In the genomic region with DNA sequence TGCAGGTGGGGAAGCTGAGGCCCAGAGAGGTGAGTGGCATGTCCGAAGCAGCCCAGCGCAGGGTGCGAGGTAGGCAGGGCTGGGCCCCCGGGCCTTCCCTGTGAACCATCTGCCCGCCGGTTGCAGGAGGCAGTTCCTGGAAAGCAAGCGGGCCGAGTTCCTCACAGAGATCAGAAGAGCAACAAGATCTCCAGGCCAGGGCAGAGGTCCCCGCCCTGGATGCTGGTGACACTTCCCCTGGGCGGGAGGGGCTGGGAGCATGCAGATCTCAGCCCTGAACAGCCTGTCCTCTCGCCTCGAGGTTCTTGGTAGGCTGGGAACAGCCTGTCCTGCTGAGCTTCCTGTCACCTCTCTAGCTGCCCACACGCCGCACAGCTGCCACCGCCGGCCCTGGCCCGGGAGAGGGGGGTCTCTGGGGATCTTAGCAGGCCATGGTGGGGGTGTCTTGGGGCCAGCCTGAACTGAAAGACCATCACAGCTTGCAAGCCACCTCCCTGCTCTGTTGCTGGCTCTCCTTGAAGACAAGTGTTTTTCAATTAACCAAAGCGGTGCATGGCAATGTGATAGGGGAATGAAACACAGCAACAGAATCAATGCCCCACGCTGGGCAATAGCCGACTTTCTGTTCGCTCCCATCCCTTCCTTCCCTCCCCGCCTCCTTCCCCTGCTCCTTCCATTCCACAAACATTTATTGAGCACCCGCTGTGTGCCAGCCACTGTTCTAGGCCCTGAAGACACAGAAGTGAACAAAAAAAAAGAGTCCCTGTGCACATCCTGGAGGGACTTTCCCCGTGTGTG, we compare ENCODE assay signal across 9 cellular contexts. TPM values are rescaled to one million over a fixed set of nuclear protein-coding genes. Genes with fewer than 3 reads are reported as not detected.
DNase-seq lines count a peak whose midpoint lies in the region; ATAC-seq and TF ChIP-seq lines count a peak whose summit lies in the region.
"Had no signal": no experiment of that assay in that cellular context is flagged by ENCODE, and none has a peak within 500 bp of the region (broad histone marks: within the 10 kb centered on the region; RNA-seq: fewer than 3 reads in every experiment).

No MANE protein-coding gene starts in this region.

- H3K9ac ChIP-seq in Karpas-422 (ENCODE audit: low read length), result no peak overlapping the region

- H3K27me3 Mint-ChIP-seq in Calu3 (ENCODE audit: unreplicated experiment), result no peaks in the 10 kb centered on the region

- peak; percentile 62 for DNase-seq in Karpas-422
- DNase-seq in activated CD8-positive, alpha-beta memory T cell treated with anti-CD3 and anti-CD28 coated beads for 24 hours, result peak; percentile 85
- DNase-seq in Right ventricle myocardium superior, result peak; percentile 90
- peak; percentile 81 for DNase-seq in stimulated activated CD4-positive, alpha-beta T cell treated with anti-CD3 and anti-CD28 coated beads, Interleukin-1b, Interleukin-23, amount 100 ng/mL, for 48 hours
- DNase-seq in DMS79 treated with DMSO at 0.1 percent for 48 hours (lab: John Stamatoyannopoulos, UW), result no peak
- no peak for DNase-seq in Calu3

- H3K27ac Mint-ChIP-seq in Calu3 (ENCODE audit: unreplicated experiment), result no peak overlapping the region

- no peaks in the 10 kb centered on the region for H3K9me2 ChIP-seq in Karpas-422 (replicated peaks; ENCODE audit: insufficient read depth, low read length)

- no peak overlapping the region for H2AFZ ChIP-seq in Karpas-422 (ENCODE audit: low read length)

- peaks cover 23% of the 10 kb centered on the region for H3K4me1 ChIP-seq in Karpas-422 (ENCODE audit: low read length)

- no peaks in the 10 kb centered on the region for H3K27me3 ChIP-seq in Karpas-422 (ENCODE audit: low read length)

- H3K4me1 Mint-ChIP-seq in Calu3 (ENCODE audit: low read depth, unreplicated experiment), result no peaks in the 10 kb centered on the region

- H3K4me2 ChIP-seq in Karpas-422 (ENCODE audit: low read depth, low read length, poor library complexity, severe bottlenecking), result peak overlapping the region; percentile 33

- H3K4me3 ChIP-seq in Karpas-422 (ENCODE audit: low read length), result no peak overlapping the region

- no peaks in the 10 kb centered on the region for H3K9me3 ChIP-seq in Karpas-422 (ENCODE audit: low read length)

- no peaks in the 10 kb centered on the region for H3K36me3 Mint-ChIP-seq in Calu3 (ENCODE audit: insufficient read depth, unreplicated experiment)

- H3K36me3 ChIP-seq in Karpas-422 (ENCODE audit: insufficient read depth, low read length), result no peaks in the 10 kb centered on the region

- no peaks in the 10 kb centered on the region for H3K79me2 ChIP-seq in Karpas-422 (ENCODE audit: low read length)

- no peak overlapping the region for H3K27ac ChIP-seq in Karpas-422 (ENCODE audit: low read length)

- TF ChIP-seq CTCF in Calu3 (IDR thresholded peaks at IDR 0.05; ENCODE audit: unreplicated experiment), result no peak

- intact Hi-C loops in Right ventricle myocardium superior (cut with DNase I) (no loop called here), Calu3 (cut with micrococcal nuclease; ENCODE audit: unreplicated experiment) (no loop called here)

- ATAC-seq in GM19025 (IDR thresholded peaks at IDR 0.05; ENCODE audit: low read depth, unreplicated experiment) (peak; percentile 53), Right ventricle myocardium superior (ENCODE audit: poor library complexity) (peak; percentile 95), HG02970 (IDR thresholded peaks at IDR 0.05; ENCODE audit: low FRiP score, unreplicated experiment) (no peak)

- CTCF ChIA-PET in Calu3 (lab: Charles Lee), result no interaction called here

- BruUV-seq in Calu3 (replicated peaks; lab: Mats Ljungman, UMichigan), result no TSS peak

- no peaks in the 10 kb centered on the region for H3K9me3 Mint-ChIP-seq in Calu3 (ENCODE audit: low read depth, unreplicated experiment)

- H4K20me1 ChIP-seq in Karpas-422 (ENCODE audit: insufficient read depth, low read depth, low read length), result no peaks in the 10 kb centered on the region

- no peak overlapping the region for H3K4me3 Mint-ChIP-seq in Calu3 (ENCODE audit: low read depth, unreplicated experiment)

RNA-seq across cellular contexts. Expression of a gene that starts 31.7 kb away (rescaled TPM):
- 2.9 and 8.1 TPM in 2 replicates for total RNA-seq in Karpas-422 (2014; rRNA removed; shearing (Covaris generic); ENCODE audit: low replicate concordance)
- total RNA-seq in Right ventricle myocardium superior (3.7 TPM), Calu3 (2022) (4.8 and 5.8 TPM in 2 replicates)

RNA-seq across cellular contexts. Expression of a gene that starts 44.8 kb away (rescaled TPM):
- total RNA-seq in Karpas-422 (2014; rRNA removed; shearing (Covaris generic); ENCODE audit: low replicate concordance), result not detected in 2 replicates
- total RNA-seq in Right ventricle myocardium superior, result not detected
- not detected in 2 replicates for total RNA-seq in Calu3 (2022)
- total RNA-seq: epithelial cell of proximal tubule had no signal

RNA-seq across cellular contexts. Expression of a gene that starts 49.1 kb away (rescaled TPM):
- total RNA-seq in Karpas-422 (2014; rRNA removed; shearing (Covaris generic); ENCODE audit: low replicate concordance), result not detected in 2 replicates
- total RNA-seq in Right ventricle myocardium superior, result not detected
- total RNA-seq in Calu3 (2022), result not detected in 2 replicates
- total RNA-seq: epithelial cell of proximal tubule had no signal

RNA-seq across cellular contexts. Expression of a gene that starts 52.0 kb away (rescaled TPM):
- not detected in 2 replicates for total RNA-seq in Karpas-422 (2014; rRNA removed; shearing (Covaris generic); ENCODE audit: low replicate concordance)
- total RNA-seq in Right ventricle myocardium superior (not detected), Calu3 (2022) (not detected in 2 replicates)
- total RNA-seq: epithelial cell of proximal tubule had no signal

RNA-seq across cellular contexts. Expression of a gene that starts 56.8 kb away (rescaled TPM):
- not detected in 2 replicates for total RNA-seq in Karpas-422 (2014; rRNA removed; shearing (Covaris generic); ENCODE audit: low replicate concordance)
- total RNA-seq in Right ventricle myocardium superior, result not detected
- not detected in 2 replicates for total RNA-seq in Calu3 (2022)
- total RNA-seq: epithelial cell of proximal tubule had no signal

Comparison
In these comparisons a context has a peak if more than half of its experiments do, and no peak if none do; other contexts are left out.
1. DNase-seq: peak in Karpas-422 (single experiment), activated CD8-positive, alpha-beta memory T cell treated with anti-CD3 and anti-CD28 coated beads for 24 hours (single experiment), Right ventricle myocardium superior (single experiment) and stimulated activated CD4-positive, alpha-beta T cell treated with anti-CD3 and anti-CD28 coated beads, Interleukin-1b, Interleukin-23, amount 100 ng/mL, for 48 hours (single experiment); none in DMS79 treated with DMSO at 0.1 percent for 48 hours (single experiment) and Calu3 (single experiment).